In genomic region chr2:120376101-120376500, GRCh38 we compare ENCODE assay signal across 31 cellular contexts. TPM values are rescaled to one million over a fixed set of nuclear protein-coding genes. Genes with fewer than 3 reads are reported as not detected.
"Had no signal": no experiment of that assay in that cellular context is flagged by ENCODE, and none has a peak within 500 bp of the region (broad histone marks: within the 10 kb centered on the region; RNA-seq: fewer than 3 reads in every experiment).

No MANE protein-coding gene starts in this region.

- ATAC-seq: activated CD8-positive, alpha-beta memory T cell treated with anti-CD3 and anti-CD28 coated beads, Interleukin-2, amount 10 ng/mL, durations not matched to agents 7 days and 5 days; activated T-helper 17 cell treated with anti-CD3 and anti-CD28 coated beads, Interleukin-2, amount 50 U/mL, for 72 hours; body of pancreas; Panc1 had no signal

- H3K27me3 ChIP-seq: body of pancreas, breast epithelium had no signal

- FAIRE-seq: astrocyte had no signal

- H3K36me3 ChIP-seq: breast epithelium had no signal

- DNase-seq: activated B cell treated with CpG ODN at 0.5 μM for 24 hours; activated CD4-positive, alpha-beta memory T cell treated with anti-CD3 and anti-CD28 coated beads, Interleukin-2, amount 10 ng/mL, durations not matched to agents 7 days and 5 days; activated CD4-positive, alpha-beta T cell treated with anti-CD3 and anti-CD28 coated beads for 48 hours; activated CD4-positive, CD25-positive, alpha-beta regulatory T cell treated with anti-CD3 and anti-CD28 coated beads, Interleukin-2, amount 50 U/mL, for 72 hours; activated CD8-positive, alpha-beta memory T cell treated with anti-CD3 and anti-CD28 coated beads for 24 hours; activated CD8-positive, alpha-beta memory T cell treated with anti-CD3 and anti-CD28 coated beads, Interleukin-2, amount 10 ng/mL, durations not matched to agents 7 days and 5 days; activated gamma-delta T cell; activated naive CD4-positive, alpha-beta T cell treated with Interleukin-2 at 50 U/mL for 16 hours; activated naive CD8-positive, alpha-beta T cell treated with anti-CD3 and anti-CD28 coated beads, Interleukin-2, amount 10 ng/mL, durations not matched to agents 7 days and 5 days; activated T-cell treated with anti-CD3 and anti-CD28 coated beads, Interleukin-2, amount 50 U/mL, for 1 hour; activated T-cell treated with anti-CD3 and anti-CD28 coated beads, Interleukin-2, amount 50 U/mL, for 72 hours; body of pancreas; Karpas-422; KBM-7; NCI-H1105; NCI-H1417 treated with DMSO at 0.1 percent for 48 hours; NCI-H1694; NCI-H1930; NCI-H2081 treated with DMSO at 0.1 percent for 48 hours; NCI-H226; NCI-H524 treated with DMSO at 0.1 percent for 48 hours; RPMI8226; SW 1271; T-helper 1 cell; T-helper 2 cell; T-helper 9 cell had no signal

- H3K9me3 ChIP-seq: body of pancreas, breast epithelium had no signal

- H3K4me3 ChIP-seq: body of pancreas, breast epithelium had no signal

- H3K27ac ChIP-seq: body of pancreas, breast epithelium, VCaP had no signal

- H3K4me1 ChIP-seq: body of pancreas, breast epithelium had no signal

RNA-seq across cellular contexts. Expression of gene INHBB, which starts 30.2 kb away (rescaled TPM):
- total RNA-seq: activated B cell treated with CpG ODN at 0.5 μM for 24 hours; activated CD4-positive, alpha-beta memory T cell treated with anti-CD3 and anti-CD28 coated beads, Interleukin-2, amount 10 ng/mL, durations not matched to agents 7 days and 5 days; activated CD8-positive, alpha-beta memory T cell treated with anti-CD3 and anti-CD28 coated beads, Interleukin-2, amount 10 ng/mL, durations not matched to agents 7 days and 5 days; activated naive CD8-positive, alpha-beta T cell treated with anti-CD3 and anti-CD28 coated beads, Interleukin-2, amount 10 ng/mL, durations not matched to agents 7 days and 5 days; activated T-cell treated with anti-CD3 and anti-CD28 coated beads, Interleukin-2, amount 50 U/mL, for 72 hours; activated T-helper 17 cell treated with anti-CD3 and anti-CD28 coated beads, Interleukin-2, amount 50 U/mL, for 72 hours had no signal
